In genomic region chr1:9653783-9654517, GRCh38 we compare ENCODE assay signal across 11 cellular contexts. TPM values are rescaled to one million over a fixed set of nuclear protein-coding genes. Genes with fewer than 3 reads are reported as not detected.
DNase-seq lines count a peak whose midpoint lies in the region; ATAC-seq and TF ChIP-seq lines count a peak whose summit lies in the region.
"Had no signal": no experiment of that assay in that cellular context is flagged by ENCODE, and none has a peak within 500 bp of the region (broad histone marks: within the 10 kb centered on the region; RNA-seq: fewer than 3 reads in every experiment).

No MANE protein-coding gene starts in this region.

- peaks cover 39 to 78% (median 59%) of the 10 kb centered on the region in 4 donors for H3K4me1 Mint-ChIP-seq in CD4-positive, alpha-beta memory T cell

- CTCF ChIA-PET in CD4-positive, alpha-beta memory T cell (lab: Charles Lee; ENCODE audit: partially characterized antibody) = interaction anchor here (0.7 to 7.8 kb wide), 14 partner anchors 10 to 131 kb away, joined by 3 to 142 read pairs (median 4); no protein-coding TSS in a partner anchor

- peaks cover 0 to 39% of the 10 kb centered on the region in 2 donors for H3K36me3 Mint-ChIP-seq in CD4-positive, alpha-beta memory T cell

- H3K4me3 Mint-ChIP-seq in CD4-positive, alpha-beta memory T cell = peak overlapping the region; percentile 97 to 100 (median 98)

- TF ChIP-seq CTCF in sigmoid colon (IDR thresholded peaks at IDR 0.05) = no peak

- H3K9me3 Mint-ChIP-seq in CD4-positive, alpha-beta memory T cell = peaks cover 0 to 1% (median 0%) of the 10 kb centered on the region in 8 donors

- no peaks in the 10 kb centered on the region for H3K27me3 Mint-ChIP-seq in CD4-positive, alpha-beta memory T cell

- no peaks in the 10 kb centered on the region for H3K27me3 ChIP-seq in CD4-positive, alpha-beta memory T cell (ENCODE audit: insufficient read depth, low read length)
- peaks cover 16 to 54% (median 32%) of the 10 kb centered on the region in 3 donors for H3K27me3 ChIP-seq in sigmoid colon

- no peak for ATAC-seq in HG02642 (IDR thresholded peaks at IDR 0.05; ENCODE audit: poor library complexity, unreplicated experiment)
- ATAC-seq: right cardiac atrium had no signal

- intact Hi-C loops in CD4-positive, alpha-beta memory T cell (cut with micrococcal nuclease) = loop anchor here (2.0 to 5.0 kb wide), 4 partner anchors 33 to 71 kb away; no protein-coding TSS in a partner anchor
- intact Hi-C loops in sigmoid colon (cut with DNase I) = no loop called here

- TF ChIP-seq POLR2A in sigmoid colon (IDR thresholded peaks at IDR 0.05) = no peak

- peak overlapping the region; percentile 96 to 98 (median 98) for H3K27ac Mint-ChIP-seq in CD4-positive, alpha-beta memory T cell

- DNase-seq in CD4-positive, alpha-beta memory T cell = peak in 3 of 5 donors; percentile 23 to 31 (median 26)
- DNase-seq in activated naive CD4-positive, alpha-beta T cell treated with anti-CD3 and anti-CD28 coated beads, Interleukin-2, amount 50 U/mL, for 16 hours = peak; percentile 32
- DNase-seq in sigmoid colon (no peak), NCI-H128 (lab: John Stamatoyannopoulos, UW; ENCODE audit: unreplicated experiment) (no peak), KBM-7 (no peak), NCI-H2196 treated with DMSO at 0.1 percent for 48 hours (lab: John Stamatoyannopoulos, UW; ENCODE audit: unreplicated experiment) (no peak)
- DNase-seq: DMS79 treated with DMSO at 0.1 percent for 48 hours, islet precursor cell, right cardiac atrium had no signal

- peak overlapping the region; percentile 71 for H3K27ac ChIP-seq in CD4-positive, alpha-beta memory T cell (ENCODE audit: low read depth, low read length)
- H3K27ac ChIP-seq in KOPT-K1 (ENCODE audit: low read depth, low read length, poor library complexity, severe bottlenecking) (peak overlapping the region; percentile 92), sigmoid colon (peak overlapping the region in 3 of 4 donors; percentile 10 to 32 (median 19))

- 47 to 76% methylated on average over 20 of the region's 20 CpGs for WGBS in sigmoid colon, 2 donors

- in situ Hi-C loops in KBM-7 (cut with MboI; ENCODE audit: low pct_unique_long_range_greater_than_20kb, low sequenced_read_pairs) = no loop called here

- TF ChIP-seq EP300 in sigmoid colon (IDR thresholded peaks at IDR 0.05) = no peak

- POLR2A ChIA-PET in CD4-positive, alpha-beta memory T cell (lab: Charles Lee; ENCODE audit: partially characterized antibody) = interaction anchor here (0.6 to 12.7 kb wide), 13 partner anchors 11 to 212 kb away, joined by 3 to 658 read pairs (median 18); no protein-coding TSS in a partner anchor

- no peaks in the 10 kb centered on the region for H3K9me3 ChIP-seq in CD4-positive, alpha-beta memory T cell (ENCODE audit: control insufficient read depth in 1 of 2, low read length in 2 of 2)
- H3K9me3 ChIP-seq in KOPT-K1 (ENCODE audit: insufficient read depth, low read length, poor library complexity, severe bottlenecking) (no peaks in the 10 kb centered on the region), sigmoid colon (no peaks in the 10 kb centered on the region)

- peaks cover 67% of the 10 kb centered on the region for H3K4me1 ChIP-seq in CD4-positive, alpha-beta memory T cell (ENCODE audit: insufficient read depth, low read length)
- peaks cover 0 to 17% (median 13%) of the 10 kb centered on the region in 4 donors for H3K4me1 ChIP-seq in sigmoid colon

- no peaks in the 10 kb centered on the region for H3K36me3 ChIP-seq in CD4-positive, alpha-beta memory T cell (ENCODE audit: insufficient read depth, low read length)
- no peaks in the 10 kb centered on the region for H3K36me3 ChIP-seq in KOPT-K1 (ENCODE audit: insufficient read depth, low read length)
- no peaks in the 10 kb centered on the region for H3K36me3 ChIP-seq in sigmoid colon

- H3K4me3 ChIP-seq in CD4-positive, alpha-beta memory T cell (ENCODE audit: low read length in 2 of 2) = peak overlapping the region; percentile 71 to 96
- peak overlapping the region in 1 of 4 donors; percentile 56 for H3K4me3 ChIP-seq in sigmoid colon

RNA-seq across cellular contexts. Expression of gene PIK3CD, which starts 2.4 kb away (rescaled TPM):
- total RNA-seq in CD4-positive, alpha-beta memory T cell = 100 to 1,000 TPM; 220 to 236 TPM
- 100 to 1,000 TPM in 1 of 2 donors, 10 to 100 TPM in 1; 57.1 to 110 TPM for polyA plus RNA-seq in CD4-positive, alpha-beta memory T cell
- 10 to 100 TPM in 2 of 4 donors, 1 to 10 TPM in 2; 6.9 to 12.5 (median 10.0) TPM for total RNA-seq in sigmoid colon
- 10 to 100 TPM in 1 of 3 donors, 1 to 10 TPM in 2; 1.2 to 23.1 (median 1.2) TPM for polyA plus RNA-seq in sigmoid colon

Comparison
In these comparisons a context has a peak if more than half of its experiments do, and no peak if none do; other contexts are left out.
1. DNase-seq: peak in CD4-positive, alpha-beta memory T cell (3 of 5) and activated naive CD4-positive, alpha-beta T cell treated with anti-CD3 and anti-CD28 coated beads, Interleukin-2, amount 50 U/mL, for 16 hours (single experiment); none in sigmoid colon (single experiment), NCI-H128 (single experiment), KBM-7 (single experiment) and NCI-H2196 treated with DMSO at 0.1 percent for 48 hours (single experiment).
2. H3K27ac ChIP-seq: peak in every context shown above with its lines; median percentile 92 in KOPT-K1; 71 in CD4-positive, alpha-beta memory T cell; 19 in sigmoid colon.
3. RNA of gene PIK3CD, which starts 2.4 kb away (total RNA-seq): 220 to 236 TPM in CD4-positive, alpha-beta memory T cell; 6.9 to 12.5 TPM in sigmoid colon; every median in the first group is over 10 times any median in the second.